11 cellular contexts compared by ENCODE assay signal in genomic region chr3:5194341-5194740, GRCh38. TPM values are rescaled to one million over a fixed set of nuclear protein-coding genes. Genes with fewer than 3 reads are reported as not detected.
DNase-seq lines count a peak whose midpoint lies in the region; ATAC-seq and TF ChIP-seq lines count a peak whose summit lies in the region.
"Had no signal": no experiment of that assay in that cellular context is flagged by ENCODE, and none has a peak within 500 bp of the region (broad histone marks: within the 10 kb centered on the region; RNA-seq: fewer than 3 reads in every experiment).

No MANE protein-coding gene starts in this region.

- H3K27ac ChIP-seq in GM23248 (peak overlapping the region; percentile 89), RWPE2 (ENCODE audit: poor library complexity, severe bottlenecking) (peak overlapping the region; percentile 99), smooth muscle cell (ENCODE audit: low read depth) (peak overlapping the region; percentile 98), right atrium auricular region (peak overlapping the region in 1 of 2 donors; percentile 37)

- H3K27me3 Mint-ChIP-seq in effector memory CD8-positive, alpha-beta T cell = no peaks in the 10 kb centered on the region

- H3K4me2 ChIP-seq in GM23248 (ENCODE audit: unreplicated experiment) = peak overlapping the region; percentile 58
- H3K4me2 ChIP-seq in smooth muscle cell = peak overlapping the region; percentile 78

- peaks cover 86% of the 10 kb centered on the region for H3K79me2 ChIP-seq in GM23248 (ENCODE audit: insufficient read depth)
- H3K79me2 ChIP-seq in smooth muscle cell (ENCODE audit: low read depth) = peaks cover 80% of the 10 kb centered on the region

- in situ Hi-C loops in GM23248 (cut with MboI) = no loop called here

- H3K4me3 Mint-ChIP-seq in effector memory CD8-positive, alpha-beta T cell = peak overlapping the region; percentile 49 to 53
- H3K4me3 Mint-ChIP-seq: nephron progenitor cell had no signal

- H3K36me3 ChIP-seq in GM23248 (ENCODE audit: low read depth) (no peaks in the 10 kb centered on the region), RWPE2 (ENCODE audit: low read depth) (peaks cover 80% of the 10 kb centered on the region), smooth muscle cell (ENCODE audit: low read depth) (no peaks in the 10 kb centered on the region), right atrium auricular region (peaks cover 9% of the 10 kb centered on the region)

- H3K27me3 ChIP-seq in GM23248 (replicated peaks; ENCODE audit: insufficient read depth) (no peaks in the 10 kb centered on the region), RWPE2 (ENCODE audit: insufficient read depth, poor library complexity, severe bottlenecking) (no peaks in the 10 kb centered on the region), smooth muscle cell (ENCODE audit: low read depth) (no peaks in the 10 kb centered on the region), right atrium auricular region (no peaks in the 10 kb centered on the region)
- H3K27me3 ChIP-seq: heart right ventricle had no signal

- H3K9ac ChIP-seq in GM23248 = no peak overlapping the region
- H3K9ac ChIP-seq in smooth muscle cell (ENCODE audit: low read depth) = peak overlapping the region; percentile 53

- H3K4me1 Mint-ChIP-seq in effector memory CD8-positive, alpha-beta T cell (ENCODE audit: low read depth in 2 of 2) = peaks cover 70 to 87% of the 10 kb centered on the region in 2 donors

- TF ChIP-seq CTCF in RWPE2 (IDR thresholded peaks at IDR 0.05; ENCODE audit: poor library complexity, severe bottlenecking) (no peak), smooth muscle cell (IDR thresholded peaks at IDR 0.05; ENCODE audit: borderline replicate concordance, insufficient read depth, poor library complexity, severe bottlenecking) (no peak), right atrium auricular region (IDR thresholded peaks at IDR 0.05) (no peak)

- H4K20me1 ChIP-seq in GM23248 (ENCODE audit: insufficient read depth) (no peaks in the 10 kb centered on the region), smooth muscle cell (ENCODE audit: low read depth) (peaks cover 35% of the 10 kb centered on the region)

- H2AFZ ChIP-seq in GM23248 (no peak overlapping the region), smooth muscle cell (ENCODE audit: low read depth) (no peak overlapping the region)

- H3F3A ChIP-seq in GM23248 (ENCODE audit: insufficient read depth) (peaks cover 55% of the 10 kb centered on the region), smooth muscle cell (ENCODE audit: low read depth) (peaks cover 26% of the 10 kb centered on the region)

- ATAC-seq in RWPE2 (ENCODE audit: low read depth) (no peak), HG03565 (IDR thresholded peaks at IDR 0.05; ENCODE audit: unreplicated experiment) (no peak), HG02759 (IDR thresholded peaks at IDR 0.05; ENCODE audit: unreplicated experiment) (no peak)
- ATAC-seq in effector memory CD8-positive, alpha-beta T cell (replicated peaks) = no peak

- no peak for DNase-seq in GM23248
- no peak for DNase-seq in RWPE2 (ENCODE audit: low spot score)
- no peak for DNase-seq in effector memory CD8-positive, alpha-beta T cell
- DNase-seq in smooth muscle cell (lab: John Stamatoyannopoulos, UW; ENCODE audit: unreplicated experiment) = no peak
- DNase-seq in stimulated activated CD4-positive, alpha-beta T cell treated with anti-CD3 and anti-CD28 coated beads, Interleukin-1b, Interleukin-23, amount 100 ng/mL, for 48 hours = no peak
- no peak for DNase-seq in right atrium auricular region (ENCODE audit: low spot score)
- DNase-seq: DMS79, heart right ventricle, nephron progenitor cell had no signal

- peaks cover 66% of the 10 kb centered on the region for H3K4me1 ChIP-seq in GM23248 (ENCODE audit: insufficient read depth)
- peaks cover 76% of the 10 kb centered on the region for H3K4me1 ChIP-seq in RWPE2 (ENCODE audit: insufficient read depth, poor library complexity, severe bottlenecking)
- H3K4me1 ChIP-seq in smooth muscle cell (ENCODE audit: low read depth) = peaks cover 31% of the 10 kb centered on the region
- peaks cover 0 to 31% of the 10 kb centered on the region in 2 donors for H3K4me1 ChIP-seq in right atrium auricular region

- H3K27ac Mint-ChIP-seq in effector memory CD8-positive, alpha-beta T cell = peak overlapping the region; percentile 89 to 92
- H3K27ac Mint-ChIP-seq: nephron progenitor cell had no signal

- H3K9me3 ChIP-seq in GM23248 (ENCODE audit: low read depth) = no peaks in the 10 kb centered on the region
- no peaks in the 10 kb centered on the region for H3K9me3 ChIP-seq in RWPE2 (ENCODE audit: severe bottlenecking)
- no peaks in the 10 kb centered on the region for H3K9me3 ChIP-seq in smooth muscle cell (replicated peaks; ENCODE audit: low read depth)
- no peaks in the 10 kb centered on the region for H3K9me3 ChIP-seq in right atrium auricular region
- H3K9me3 ChIP-seq: heart right ventricle had no signal

- H3K9me2 ChIP-seq in GM23248 (ENCODE audit: insufficient read depth) = no peaks in the 10 kb centered on the region

- 60 to 73% methylated on average over 2 of the region's 2 CpGs for WGBS in GM23248 (ENCODE audit: low coverage in 1 of 2, low lambda C conversion rate in 2 of 2, missing lambda C conversion rate in 2 of 2), 2 experiments
- 70% methylated on average over 2 of the region's 2 CpGs for WGBS in smooth muscle cell (ENCODE audit: low lambda C conversion rate)

- H3K36me3 Mint-ChIP-seq in effector memory CD8-positive, alpha-beta T cell (ENCODE audit: insufficient read depth) = peaks cover 38% of the 10 kb centered on the region

- no peaks in the 10 kb centered on the region for H3K9me3 Mint-ChIP-seq in effector memory CD8-positive, alpha-beta T cell
- H3K9me3 Mint-ChIP-seq: nephron progenitor cell had no signal

- no peak overlapping the region for H3K4me3 ChIP-seq in GM23248
- no peak overlapping the region for H3K4me3 ChIP-seq in RWPE2 (ENCODE audit: severe bottlenecking)
- no peak overlapping the region for H3K4me3 ChIP-seq in smooth muscle cell
- H3K4me3 ChIP-seq in right atrium auricular region = no peak overlapping the region
- H3K4me3 ChIP-seq: heart right ventricle had no signal

RNA-seq across cellular contexts. Expression of gene EDEM1, which starts 6.8 kb away (rescaled TPM):
- 24.3 and 29.2 TPM in 2 replicates for total RNA-seq in GM23248 (2014; rRNA removed; shearing (Covaris generic))
- polyA plus RNA-seq in GM23248 (2016; fragmentation: Nextera tagmentation; extraction: Ambion mirVana) = 16.6 and 17.3 TPM in 2 replicates
- total RNA-seq in smooth muscle cell = 43.6 and 45.0 TPM in 2 replicates
- 23.1 and 29.0 TPM in 2 replicates for polyA plus RNA-seq in smooth muscle cell
- 10 to 100 TPM in 1 of 2 donors, 1 to 10 TPM in 1; 8.1 to 11.2 TPM for total RNA-seq in right atrium auricular region
